8 cellular contexts compared by ENCODE assay signal in genomic region chr7:121107923-121108498, GRCh38.
DNase-seq lines count a peak whose midpoint lies in the region; ATAC-seq, FAIRE-seq and TF ChIP-seq lines count a peak whose summit lies in the region.

No MANE protein-coding gene starts in this region.

- TF ChIP-seq CTCF in BE2C (IDR thresholded peaks at IDR 0.05; ENCODE audit: low read depth, low read length) (peak; percentile 84), osteocyte (IDR thresholded peaks at IDR 0.05) (peak; percentile 85)

- no peaks in the 10 kb centered on the region for H3K36me3 ChIP-seq in BE2C

- no peaks in the 10 kb centered on the region for H3K9me3 ChIP-seq in BE2C

- H3K9me3 Mint-ChIP-seq in osteocyte (ENCODE audit: unreplicated experiment) = no peaks in the 10 kb centered on the region

- H3K4me3 ChIP-seq in BE2C (ENCODE audit: low read depth, low read length) = no peak overlapping the region

- peaks cover 8% of the 10 kb centered on the region; the same call in 1 of the 2 replicates for H3K27me3 ChIP-seq in BE2C

- no peaks in the 10 kb centered on the region for H3K4me1 ChIP-seq in BE2C

- no peaks in the 10 kb centered on the region for H3K4me1 Mint-ChIP-seq in osteocyte (ENCODE audit: unreplicated experiment)

- H3K27ac Mint-ChIP-seq in osteocyte (ENCODE audit: unreplicated experiment) = no peak overlapping the region

- no peaks in the 10 kb centered on the region for H3K36me3 Mint-ChIP-seq in osteocyte (ENCODE audit: unreplicated experiment)

- ATAC-seq in HG02852 (IDR thresholded peaks at IDR 0.05; ENCODE audit: unreplicated experiment) = peak; percentile 91

- FAIRE-seq in GM18507 (lab: Jason Lieb, UNC) = peak; percentile 68

- DNase-seq in BE2C = no peak
- peak; percentile 2 for DNase-seq in GM18507 (ENCODE audit: extremely low spot score, insufficient read length, low read depth)
- peak; percentile 61 for DNase-seq in NCI-H1105 (lab: John Stamatoyannopoulos, UW)
- peak; percentile 18 to 72 for DNase-seq in SW 1271 (lab: John Stamatoyannopoulos, UW)
- peak; percentile 91 for DNase-seq in fibroblast of peridontal ligament (ENCODE audit: extremely low read depth)
- DNase-seq in osteocyte (ENCODE audit: extremely low spot score, unreplicated experiment) = no peak
- no peak for DNase-seq in activated T-cell treated with anti-CD3 and anti-CD28 coated beads, Interleukin-2, amount 50 U/mL, for 1 hour

- no peak overlapping the region for H3K4me3 Mint-ChIP-seq in osteocyte (ENCODE audit: unreplicated experiment)

- no peaks in the 10 kb centered on the region for H3K27me3 Mint-ChIP-seq in osteocyte (ENCODE audit: unreplicated experiment)

Comparison
In these comparisons a context has a peak if more than half of its experiments do, and no peak if none do; other contexts are left out.
1. DNase-seq: peak in GM18507 (single experiment), NCI-H1105 (single experiment), SW 1271 (2 of 2) and fibroblast of peridontal ligament (single experiment); none in BE2C (single experiment), osteocyte (single experiment) and activated T-cell treated with anti-CD3 and anti-CD28 coated beads, Interleukin-2, amount 50 U/mL, for 1 hour (single experiment).